ENCODE assay signal across 7 cellular contexts in the genomic region with DNA sequence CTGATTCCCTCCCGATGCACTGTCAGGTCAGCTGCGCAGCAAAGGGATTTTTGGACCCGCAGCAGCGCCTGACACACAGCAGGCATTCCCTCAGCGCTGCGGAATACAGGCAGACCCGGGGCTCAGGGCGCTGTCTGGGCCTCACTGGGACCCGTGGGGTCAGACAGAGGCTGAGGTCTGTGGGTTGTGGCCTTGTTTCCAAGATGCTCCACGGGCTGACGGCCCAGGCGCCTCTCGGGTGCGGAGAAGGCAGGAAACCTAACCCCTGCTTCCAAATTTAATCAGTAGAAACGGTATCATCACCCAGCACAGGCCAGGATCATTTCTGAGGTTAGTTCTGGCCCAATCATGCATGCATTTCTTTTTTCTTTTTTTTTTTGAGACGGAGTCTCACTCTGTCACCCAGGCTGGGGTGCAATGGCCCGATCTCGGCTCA. TPM values are rescaled to one million over a fixed set of nuclear protein-coding genes. Genes with fewer than 3 reads are reported as not detected.
DNase-seq lines count a peak whose midpoint lies in the region; FAIRE-seq and TF ChIP-seq lines count a peak whose summit lies in the region.
"Had no signal": no experiment of that assay in that cellular context is flagged by ENCODE, and none has a peak within 500 bp of the region (broad histone marks: within the 10 kb centered on the region; RNA-seq: fewer than 3 reads in every experiment).

No MANE protein-coding gene starts in this region.

- peak overlapping the region; percentile 83 for H3K27ac Mint-ChIP-seq in activated naive CD4-positive, alpha-beta T cell treated with anti-CD3 and anti-CD28 coated beads, Interleukin-2, amount 10 ng/mL, durations not matched to agents 7 days and 5 days

- peak overlapping the region; percentile 83 for H3K27ac ChIP-seq in urinary bladder (ENCODE audit: low read depth)

- H3K4me1 Mint-ChIP-seq in activated naive CD4-positive, alpha-beta T cell treated with anti-CD3 and anti-CD28 coated beads, Interleukin-2, amount 10 ng/mL, durations not matched to agents 7 days and 5 days, result peaks cover 38% of the 10 kb centered on the region

- H3K36me3 Mint-ChIP-seq in activated naive CD4-positive, alpha-beta T cell treated with anti-CD3 and anti-CD28 coated beads, Interleukin-2, amount 10 ng/mL, durations not matched to agents 7 days and 5 days, result peaks cover 15% of the 10 kb centered on the region

- peaks cover 23% of the 10 kb centered on the region for H3K27me3 Mint-ChIP-seq in activated naive CD4-positive, alpha-beta T cell treated with anti-CD3 and anti-CD28 coated beads, Interleukin-2, amount 10 ng/mL, durations not matched to agents 7 days and 5 days

- CTCF ChIA-PET in activated naive CD4-positive, alpha-beta T cell treated with anti-CD3 and anti-CD28 coated beads, Interleukin-2, amount 10 ng/mL, durations not matched to agents 7 days and 5 days (lab: Charles Lee), result interaction anchor here (1.2 to 2.2 kb wide), 4 partner anchors 16 to 74 kb away, joined by 3 to 9 read pairs (median 5); no protein-coding TSS in a partner anchor

- no peak for DNase-seq in activated naive CD4-positive, alpha-beta T cell treated with anti-CD3 and anti-CD28 coated beads, Interleukin-2, amount 10 ng/mL, durations not matched to agents 7 days and 5 days
- no peak for DNase-seq in activated naive CD4-positive, alpha-beta T cell treated with Interleukin-2 at 50 U/mL for 16 hours
- DNase-seq in hepatic stellate cell (ENCODE audit: low spot score) (peak; percentile 60), RKO (ENCODE audit: low spot score) (no peak), H54 (ENCODE audit: insufficient read length, low spot score) (no peak)

- no peak for TF ChIP-seq POLR2A in H54 (IDR thresholded peaks at IDR 0.05; ENCODE audit: low read depth, low read length)

- H3K4me3 Mint-ChIP-seq in activated naive CD4-positive, alpha-beta T cell treated with anti-CD3 and anti-CD28 coated beads, Interleukin-2, amount 10 ng/mL, durations not matched to agents 7 days and 5 days, result peak overlapping the region; percentile 69

- no peaks in the 10 kb centered on the region for H3K4me1 ChIP-seq in urinary bladder (ENCODE audit: insufficient read depth)

- H3K9me3 Mint-ChIP-seq in activated naive CD4-positive, alpha-beta T cell treated with anti-CD3 and anti-CD28 coated beads, Interleukin-2, amount 10 ng/mL, durations not matched to agents 7 days and 5 days, result no peaks in the 10 kb centered on the region

- no peaks in the 10 kb centered on the region for H3K36me3 ChIP-seq in urinary bladder (ENCODE audit: insufficient read depth)

- peak overlapping the region; percentile 33 for H3K4me3 ChIP-seq in urinary bladder (ENCODE audit: low read depth, low read length)

- FAIRE-seq in H54 (lab: Jason Lieb, UNC), result no peak
- FAIRE-seq: TTC549 had no signal

- WGBS in urinary bladder, result 56% methylated on average over 18 of the region's 18 CpGs

RNA-seq across cellular contexts. Expression of a gene that starts 0.7 kb away (rescaled TPM):
- 8.6 TPM for total RNA-seq in urinary bladder
- polyA plus RNA-seq in urinary bladder, result 41.8 TPM

RNA-seq across cellular contexts. Expression of a gene that starts 12.5 kb away (rescaled TPM):
- 23.3 TPM for total RNA-seq in urinary bladder
- polyA plus RNA-seq in urinary bladder, result 86.9 TPM

RNA-seq across cellular contexts. Expression of a gene that starts 24.0 kb away (rescaled TPM):
- not detected for total RNA-seq in urinary bladder
- 1.6 TPM for polyA plus RNA-seq in urinary bladder

RNA-seq across cellular contexts. Expression of a gene that starts 30.4 kb away (rescaled TPM):
- total RNA-seq in urinary bladder, result 10.3 TPM
- 44.6 TPM for polyA plus RNA-seq in urinary bladder

RNA-seq across cellular contexts. Expression of a gene that starts 31.6 kb away (rescaled TPM):
- not detected for total RNA-seq in urinary bladder
- polyA plus RNA-seq in urinary bladder, result not detected
